ENCODE assay signal across 8 cellular contexts in genomic region chr15:25862469-25863066, GRCh38. TPM values are rescaled to one million over a fixed set of nuclear protein-coding genes. Genes with fewer than 3 reads are reported as not detected.
DNase-seq lines count a peak whose midpoint lies in the region; FAIRE-seq and TF ChIP-seq lines count a peak whose summit lies in the region.

No MANE protein-coding gene starts in this region.

- H3K9me3 ChIP-seq in esophagus squamous epithelium (no peaks in the 10 kb centered on the region), neural progenitor cell (ENCODE audit: low read depth) (no peaks in the 10 kb centered on the region)

- POLR2A ChIA-PET in HEK293T (lab: Yijun Ruan, JAX), result no interaction called here

- H4K20me1 ChIP-seq in neural progenitor cell (ENCODE audit: low read depth), result no peaks in the 10 kb centered on the region

- no peak overlapping the region for H3K27ac Mint-ChIP-seq in neural progenitor cell

- H3K4me3 ChIP-seq in esophagus squamous epithelium, result peak overlapping the region; percentile 43 to 84 (median 62)
- peak overlapping the region; percentile 69 for H3K4me3 ChIP-seq in neural progenitor cell

- H3K36me3 ChIP-seq in esophagus squamous epithelium, result no peaks in the 10 kb centered on the region
- no peaks in the 10 kb centered on the region for H3K36me3 ChIP-seq in neural progenitor cell

- H3K27ac ChIP-seq in esophagus squamous epithelium, result peak overlapping the region; percentile 53 to 88 (median 83)
- no peak overlapping the region for H3K27ac ChIP-seq in neural progenitor cell

- H3K27me3 Mint-ChIP-seq in neural progenitor cell (ENCODE audit: insufficient read depth, low read depth), result peaks cover 39% of the 10 kb centered on the region

- intact Hi-C loops in esophagus squamous epithelium (cut with DNase I), result loop anchor here (5.0 kb wide), 1 partner anchor 125 kb away; no protein-coding TSS in a partner anchor

- TF ChIP-seq CTCF in esophagus squamous epithelium (IDR thresholded peaks at IDR 0.05) (no peak), neural progenitor cell (IDR thresholded peaks at IDR 0.05) (no peak)

- peaks cover 12 to 51% (median 17%) of the 10 kb centered on the region in 3 donors for H3K4me1 ChIP-seq in esophagus squamous epithelium
- no peaks in the 10 kb centered on the region for H3K4me1 ChIP-seq in neural progenitor cell

- H3F3A ChIP-seq in neural progenitor cell (ENCODE audit: low read depth), result no peaks in the 10 kb centered on the region

- no peak overlapping the region for H3K9ac ChIP-seq in neural progenitor cell

- H3K27me3 ChIP-seq in esophagus squamous epithelium, result peaks cover 0 to 42% (median 0%) of the 10 kb centered on the region in 4 donors
- peaks cover 74% of the 10 kb centered on the region for H3K27me3 ChIP-seq in neural progenitor cell

- no peak for FAIRE-seq in urothelium cell line (lab: Jason Lieb, UNC)
- FAIRE-seq in H54 (lab: Jason Lieb, UNC), result no peak

- peaks cover 2% of the 10 kb centered on the region for H3K36me3 Mint-ChIP-seq in neural progenitor cell

- CTCF ChIA-PET in HEK293T (lab: Yijun Ruan, JAX), result no interaction called here

- peak overlapping the region; percentile 97 for H3K4me2 ChIP-seq in neural progenitor cell

- 0% methylated on average over 12 to 28 of the region's 62 CpGs for WGBS in esophagus squamous epithelium, 2 donors

- no peaks in the 10 kb centered on the region for H3K9me3 Mint-ChIP-seq in neural progenitor cell

- TF ChIP-seq POLR2A in esophagus squamous epithelium (IDR thresholded peaks at IDR 0.05), result no peak
- no peak for TF ChIP-seq POLR2A in H54 (IDR thresholded peaks at IDR 0.05; ENCODE audit: low read depth, low read length)

- peak; percentile 46 for DNase-seq in GM03348 (ENCODE audit: low spot score)
- peak; percentile 48 to 57 for DNase-seq in activated CD4-positive, alpha-beta T cell treated with anti-CD3 and anti-CD28 coated beads, Interleukin-2, amount 50 U/mL, for 48 hours
- no peak for DNase-seq in esophagus squamous epithelium (lab: John Stamatoyannopoulos, UW)
- peak; percentile 21 for DNase-seq in neural progenitor cell (ENCODE audit: low spot score)
- no peak for DNase-seq in urothelium cell line (ENCODE audit: low spot score)
- DNase-seq in HEK293T (ENCODE audit: extremely low spot score), result no peak
- no peak for DNase-seq in H54 (ENCODE audit: insufficient read length, low spot score)
- DNase-seq in cerebellar cortex (ENCODE audit: low spot score), result no peak

- peak overlapping the region; percentile 99 for H2AFZ ChIP-seq in neural progenitor cell (replicated peaks)

- peaks cover 20% of the 10 kb centered on the region for H3K4me1 Mint-ChIP-seq in neural progenitor cell

- H3K4me3 Mint-ChIP-seq in neural progenitor cell, result peak overlapping the region; percentile 86

- no peaks in the 10 kb centered on the region for H3K79me2 ChIP-seq in neural progenitor cell (ENCODE audit: low read depth)

TF ChIP-seq in HEK293T, 16 proteins besides CTCF, POLR2A, EP300 and RAD21:
- no peak for TF ChIP-seq ELF4 (IDR thresholded peaks at IDR 0.05)
- TF ChIP-seq, protein P1, sequence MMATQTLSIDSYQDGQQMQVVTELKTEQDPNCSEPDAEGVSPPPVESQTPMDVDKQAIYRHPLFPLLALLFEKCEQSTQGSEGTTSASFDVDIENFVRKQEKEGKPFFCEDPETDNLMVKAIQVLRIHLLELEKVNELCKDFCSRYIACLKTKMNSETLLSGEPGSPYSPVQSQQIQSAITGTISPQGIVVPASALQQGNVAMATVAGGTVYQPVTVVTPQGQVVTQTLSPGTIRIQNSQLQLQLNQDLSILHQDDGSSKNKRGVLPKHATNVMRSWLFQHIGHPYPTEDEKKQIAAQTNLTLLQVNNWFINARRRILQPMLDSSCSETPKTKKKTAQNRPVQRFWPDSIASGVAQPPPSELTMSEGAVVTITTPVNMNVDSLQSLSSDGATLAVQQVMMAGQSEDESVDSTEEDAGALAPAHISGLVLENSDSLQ (IDR thresholded peaks at IDR 0.05), result no peak
- no peak for TF ChIP-seq LEF1 (IDR thresholded peaks at IDR 0.05; ENCODE audit: borderline replicate concordance)
- no peak for TF ChIP-seq ZNF384 (IDR thresholded peaks at IDR 0.05)
- TF ChIP-seq SUZ12 (IDR thresholded peaks at IDR 0.05), result no peak
- TF ChIP-seq FOXK2 (IDR thresholded peaks at IDR 0.05), result no peak
- no peak for TF ChIP-seq TARDBP (IDR thresholded peaks at IDR 0.05)
- no peak for TF ChIP-seq BHLHE40 (IDR thresholded peaks at IDR 0.05; ENCODE audit: borderline replicate concordance)
- TF ChIP-seq FOXM1 (IDR thresholded peaks at IDR 0.05; ENCODE audit: borderline replicate concordance), result no peak
- no peak for TF ChIP-seq CTBP1 (IDR thresholded peaks at IDR 0.05; ENCODE audit: borderline replicate concordance)
- TF ChIP-seq HDGF (IDR thresholded peaks at IDR 0.05; ENCODE audit: borderline replicate concordance), result no peak
- no peak for TF ChIP-seq FOXA1 (IDR thresholded peaks at IDR 0.05)
- TF ChIP-seq ARNT (IDR thresholded peaks at IDR 0.05), result no peak
- TF ChIP-seq SP1 (IDR thresholded peaks at IDR 0.05), result no peak
- no peak for TF ChIP-seq L3MBTL2 (conservative IDR thresholded peaks at IDR 0.05)
- no peak for TF ChIP-seq NFRKB (IDR thresholded peaks at IDR 0.05)
TF ChIP-seq in HEK293T: peak in this region for 0.

RNA-seq across cellular contexts. Expression of gene ATP10A, which starts 0.6 kb away (rescaled TPM):
- 1 to 10 TPM in 3 of 4 donors, under 1 TPM in 1; 0.88 to 6.3 (median 1.9) TPM for total RNA-seq in esophagus squamous epithelium
- 0.32 and 0.59 TPM in 2 replicates for total RNA-seq in neural progenitor cell (ENCODE audit: low replicate concordance)

Comparison
In these comparisons a context has a peak if more than half of its experiments do, and no peak if none do; other contexts are left out.
1. DNase-seq: peak in GM03348 (single experiment), activated CD4-positive, alpha-beta T cell treated with anti-CD3 and anti-CD28 coated beads, Interleukin-2, amount 50 U/mL, for 48 hours (2 of 2) and neural progenitor cell (single experiment); none in esophagus squamous epithelium (single experiment), urothelium cell line (single experiment), HEK293T (single experiment), H54 (single experiment) and cerebellar cortex (single experiment).